In the genomic region with DNA sequence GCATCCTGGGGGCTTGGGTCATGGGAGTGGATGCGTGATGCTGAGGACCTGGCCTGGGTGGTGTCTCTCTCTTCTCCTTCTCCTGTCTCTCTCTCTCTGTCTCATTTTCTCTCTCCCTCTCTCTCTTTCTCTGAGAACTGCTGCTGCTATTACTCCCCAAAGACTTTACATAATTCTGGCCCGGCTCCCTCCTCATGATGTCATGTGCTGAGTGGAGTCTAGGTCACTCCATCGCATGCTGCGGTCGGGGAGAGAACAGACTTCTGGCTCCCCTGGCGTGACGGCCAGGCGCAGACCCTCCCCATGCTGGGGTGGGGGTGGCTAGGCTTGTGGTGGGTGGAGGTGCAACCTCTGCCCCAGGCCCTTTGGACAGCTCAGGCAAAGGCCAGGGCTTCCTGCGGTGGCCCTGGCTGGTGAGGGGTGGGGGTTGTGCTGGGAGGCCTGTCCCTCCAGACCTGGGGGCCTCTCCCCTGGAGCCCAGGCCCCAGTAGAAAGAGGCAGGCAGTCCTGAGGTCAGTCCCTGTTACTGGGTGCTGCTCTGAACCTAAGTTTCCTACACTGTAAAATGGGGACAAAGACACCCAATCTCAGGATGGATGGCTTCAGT, we compare ENCODE assay signal across 1 cellular context.
TF ChIP-seq lines count a peak whose summit lies in the region.

No MANE protein-coding gene starts in this region.

TF ChIP-seq in IMR-90, 13 proteins besides CTCF, POLR2A, EP300 and RAD21:
- no peak for TF ChIP-seq CHD1 (IDR thresholded peaks at IDR 0.05; ENCODE audit: low read depth, low read length)
- peak; percentile 44; the same call in 1 of the 2 replicates for TF ChIP-seq MAZ (IDR thresholded peaks at IDR 0.05; ENCODE audit: borderline replicate concordance, low read depth, low read length)
- TF ChIP-seq MAFK (IDR thresholded peaks at IDR 0.05; ENCODE audit: low read depth, low read length) = no peak
- TF ChIP-seq SMC3 (IDR thresholded peaks at IDR 0.05; ENCODE audit: low read depth, low read length) = no peak
- TF ChIP-seq, protein P1, sequence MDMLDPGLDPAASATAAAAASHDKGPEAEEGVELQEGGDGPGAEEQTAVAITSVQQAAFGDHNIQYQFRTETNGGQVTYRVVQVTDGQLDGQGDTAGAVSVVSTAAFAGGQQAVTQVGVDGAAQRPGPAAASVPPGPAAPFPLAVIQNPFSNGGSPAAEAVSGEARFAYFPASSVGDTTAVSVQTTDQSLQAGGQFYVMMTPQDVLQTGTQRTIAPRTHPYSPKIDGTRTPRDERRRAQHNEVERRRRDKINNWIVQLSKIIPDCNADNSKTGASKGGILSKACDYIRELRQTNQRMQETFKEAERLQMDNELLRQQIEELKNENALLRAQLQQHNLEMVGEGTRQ (IDR thresholded peaks at IDR 0.05; ENCODE audit: low read depth, low read length) = 0 out of 2 replicates have a peak, but pooled peaks have one; percentile 3
- TF ChIP-seq, protein P2, sequence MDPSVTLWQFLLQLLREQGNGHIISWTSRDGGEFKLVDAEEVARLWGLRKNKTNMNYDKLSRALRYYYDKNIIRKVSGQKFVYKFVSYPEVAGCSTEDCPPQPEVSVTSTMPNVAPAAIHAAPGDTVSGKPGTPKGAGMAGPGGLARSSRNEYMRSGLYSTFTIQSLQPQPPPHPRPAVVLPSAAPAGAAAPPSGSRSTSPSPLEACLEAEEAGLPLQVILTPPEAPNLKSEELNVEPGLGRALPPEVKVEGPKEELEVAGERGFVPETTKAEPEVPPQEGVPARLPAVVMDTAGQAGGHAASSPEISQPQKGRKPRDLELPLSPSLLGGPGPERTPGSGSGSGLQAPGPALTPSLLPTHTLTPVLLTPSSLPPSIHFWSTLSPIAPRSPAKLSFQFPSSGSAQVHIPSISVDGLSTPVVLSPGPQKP (IDR thresholded peaks at IDR 0.05; ENCODE audit: borderline replicate concordance, low read depth, low read length) = no peak
- no peak for TF ChIP-seq FOS (IDR thresholded peaks at IDR 0.05; ENCODE audit: low read depth, low read length)
- TF ChIP-seq MXI1 (IDR thresholded peaks at IDR 0.05; ENCODE audit: borderline replicate concordance, low read depth, low read length) = no peak
- TF ChIP-seq RCOR1 (IDR thresholded peaks at IDR 0.05; ENCODE audit: insufficient replicate concordance, low read length) = no peak
- no peak for TF ChIP-seq CEBPB (IDR thresholded peaks at IDR 0.05; ENCODE audit: low read depth, low read length)
- 0 out of 2 replicates have a peak, but pooled peaks have one; percentile 28 for TF ChIP-seq BHLHE40 (IDR thresholded peaks at IDR 0.05; ENCODE audit: low read depth, low read length)
- no peak for TF ChIP-seq NFE2L2 (IDR thresholded peaks at IDR 0.05; ENCODE audit: low read depth, low read length)
- TF ChIP-seq RFX5 (IDR thresholded peaks at IDR 0.05; ENCODE audit: low read depth, low read length) = no peak
